ENCODE assay signal across 1 cellular context in the genomic region with DNA sequence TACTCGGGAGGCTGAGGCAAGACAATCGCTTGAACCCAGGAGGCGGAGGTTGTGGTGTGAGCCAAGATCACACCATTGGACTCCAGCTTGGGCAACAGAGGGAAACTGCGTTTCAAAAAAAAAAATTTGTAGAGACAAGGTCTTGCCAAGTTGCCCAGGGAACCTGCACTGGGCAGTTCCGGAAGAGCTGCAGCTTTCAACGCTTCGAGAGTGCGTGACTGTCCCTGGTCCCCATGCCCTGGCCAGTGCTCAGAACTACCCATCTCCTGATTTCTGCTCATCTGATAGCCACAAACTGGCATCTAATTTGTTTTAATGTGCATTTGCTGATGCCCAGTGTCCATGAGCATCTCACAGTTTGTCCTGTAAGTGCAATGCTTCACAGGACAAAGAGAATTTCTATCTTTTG.
A peak's percentile ranks its signal among the peaks of the same experiment; 100 is the strongest.
TF ChIP-seq lines count a peak whose summit lies in the region.

No MANE protein-coding gene starts in this region.

TF ChIP-seq in HepG2, 621 proteins besides CTCF, POLR2A, EP300 and RAD21:
- TF ChIP-seq, protein P1, sequence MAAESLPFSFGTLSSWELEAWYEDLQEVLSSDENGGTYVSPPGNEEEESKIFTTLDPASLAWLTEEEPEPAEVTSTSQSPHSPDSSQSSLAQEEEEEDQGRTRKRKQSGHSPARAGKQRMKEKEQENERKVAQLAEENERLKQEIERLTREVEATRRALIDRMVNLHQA (CRISPR knock-in tag; IDR thresholded peaks at IDR 0.05) = no peak
- TF ChIP-seq MEF2D (CRISPR knock-in tag; IDR thresholded peaks at IDR 0.05) (0 out of 2 replicates have a peak, but pooled peaks have one; percentile 1), HOXA3 (CRISPR knock-in tag; IDR thresholded peaks at IDR 0.05) (peak; percentile 18; the same call in 1 of the 2 replicates), POLR2G (IDR thresholded peaks at IDR 0.05; ENCODE audit: low read depth, low read length) (peak; percentile 66; the same call in 1 of the 2 replicates), MED1 (CRISPR knock-in tag; IDR thresholded peaks at IDR 0.05) (peak; percentile 19; the same call in 1 of the 2 replicates), AGO2 (optimal IDR thresholded peaks at IDR 0.05; ENCODE audit: low read depth, low read length) (peak; percentile 58), ZNF777 (CRISPR knock-in tag; IDR thresholded peaks at IDR 0.05) (no peak), ZNF430 (CRISPR knock-in tag; IDR thresholded peaks at IDR 0.05) (0 out of 2 replicates have a peak, but pooled peaks have one; percentile 14), HNRNPL (IDR thresholded peaks at IDR 0.05; ENCODE audit: low read depth, low read length) (0 out of 2 replicates have a peak, but pooled peaks have one; percentile 23), ZNF232 (CRISPR knock-in tag; IDR thresholded peaks at IDR 0.05; ENCODE audit: borderline replicate concordance) (0 out of 2 replicates have a peak, but pooled peaks have one; percentile 3)
- TF ChIP-seq, protein P2, sequence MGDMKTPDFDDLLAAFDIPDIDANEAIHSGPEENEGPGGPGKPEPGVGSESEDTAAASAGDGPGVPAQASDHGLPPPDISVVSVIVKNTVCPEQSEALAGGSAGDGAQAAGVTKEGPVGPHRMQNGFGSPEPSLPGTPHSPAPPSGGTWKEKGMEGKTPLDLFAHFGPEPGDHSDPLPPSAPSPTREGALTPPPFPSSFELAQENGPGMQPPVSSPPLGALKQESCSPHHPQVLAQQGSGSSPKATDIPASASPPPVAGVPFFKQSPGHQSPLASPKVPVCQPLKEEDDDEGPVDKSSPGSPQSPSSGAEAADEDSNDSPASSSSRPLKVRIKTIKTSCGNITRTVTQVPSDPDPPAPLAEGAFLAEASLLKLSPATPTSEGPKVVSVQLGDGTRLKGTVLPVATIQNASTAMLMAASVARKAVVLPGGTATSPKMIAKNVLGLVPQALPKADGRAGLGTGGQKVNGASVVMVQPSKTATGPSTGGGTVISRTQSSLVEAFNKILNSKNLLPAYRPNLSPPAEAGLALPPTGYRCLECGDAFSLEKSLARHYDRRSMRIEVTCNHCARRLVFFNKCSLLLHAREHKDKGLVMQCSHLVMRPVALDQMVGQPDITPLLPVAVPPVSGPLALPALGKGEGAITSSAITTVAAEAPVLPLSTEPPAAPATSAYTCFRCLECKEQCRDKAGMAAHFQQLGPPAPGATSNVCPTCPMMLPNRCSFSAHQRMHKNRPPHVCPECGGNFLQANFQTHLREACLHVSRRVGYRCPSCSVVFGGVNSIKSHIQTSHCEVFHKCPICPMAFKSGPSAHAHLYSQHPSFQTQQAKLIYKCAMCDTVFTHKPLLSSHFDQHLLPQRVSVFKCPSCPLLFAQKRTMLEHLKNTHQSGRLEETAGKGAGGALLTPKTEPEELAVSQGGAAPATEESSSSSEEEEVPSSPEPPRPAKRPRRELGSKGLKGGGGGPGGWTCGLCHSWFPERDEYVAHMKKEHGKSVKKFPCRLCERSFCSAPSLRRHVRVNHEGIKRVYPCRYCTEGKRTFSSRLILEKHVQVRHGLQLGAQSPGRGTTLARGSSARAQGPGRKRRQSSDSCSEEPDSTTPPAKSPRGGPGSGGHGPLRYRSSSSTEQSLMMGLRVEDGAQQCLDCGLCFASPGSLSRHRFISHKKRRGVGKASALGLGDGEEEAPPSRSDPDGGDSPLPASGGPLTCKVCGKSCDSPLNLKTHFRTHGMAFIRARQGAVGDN (CRISPR knock-in tag; IDR thresholded peaks at IDR 0.05) = peak; percentile 35
- TF ChIP-seq, protein P3, sequence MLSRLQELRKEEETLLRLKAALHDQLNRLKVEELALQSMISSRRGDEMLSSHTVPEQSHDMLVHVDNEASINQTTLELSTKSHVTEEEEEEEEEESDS (CRISPR knock-in tag; IDR thresholded peaks at IDR 0.05; ENCODE audit: borderline replicate concordance) = no peak
- TF ChIP-seq, protein P4, sequence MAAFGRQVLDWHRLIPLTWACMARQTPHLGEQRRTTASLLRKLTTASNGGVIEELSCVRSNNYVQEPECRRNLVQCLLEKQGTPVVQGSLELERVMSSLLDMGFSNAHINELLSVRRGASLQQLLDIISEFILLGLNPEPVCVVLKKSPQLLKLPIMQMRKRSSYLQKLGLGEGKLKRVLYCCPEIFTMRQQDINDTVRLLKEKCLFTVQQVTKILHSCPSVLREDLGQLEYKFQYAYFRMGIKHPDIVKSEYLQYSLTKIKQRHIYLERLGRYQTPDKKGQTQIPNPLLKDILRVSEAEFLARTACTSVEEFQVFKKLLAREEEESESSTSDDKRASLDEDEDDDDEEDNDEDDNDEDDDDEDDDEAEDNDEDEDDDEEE (CRISPR knock-in tag; IDR thresholded peaks at IDR 0.05) = peak; percentile 57; the same call in 1 of the 2 replicates
- TF ChIP-seq, protein P5, sequence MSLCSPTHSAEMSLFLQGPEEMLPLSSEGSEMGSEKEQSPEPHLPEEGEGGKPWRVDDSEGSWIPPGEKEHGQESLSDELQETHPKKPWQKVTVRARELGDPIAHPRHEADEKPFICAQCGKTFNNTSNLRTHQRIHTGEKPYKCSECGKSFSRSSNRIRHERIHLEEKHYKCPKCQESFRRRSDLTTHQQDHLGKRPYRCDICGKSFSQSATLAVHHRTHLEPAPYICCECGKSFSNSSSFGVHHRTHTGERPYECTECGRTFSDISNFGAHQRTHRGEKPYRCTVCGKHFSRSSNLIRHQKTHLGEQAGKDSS (CRISPR knock-in tag; IDR thresholded peaks at IDR 0.05; ENCODE audit: borderline replicate concordance, low read depth) = no peak
